In genomic region chr3:24367681-24368264, GRCh38 we compare ENCODE assay signal across 16 cellular contexts.
"Had no signal": no experiment of that assay in that cellular context is flagged by ENCODE, and none has a peak within 500 bp of the region (broad histone marks: within the 10 kb centered on the region; RNA-seq: fewer than 3 reads in every experiment).

No MANE protein-coding gene starts in this region.

- H3K27ac ChIP-seq: foreskin keratinocyte, heart right ventricle, left ventricle myocardium inferior, upper lobe of left lung had no signal

- H3K9me3 Mint-ChIP-seq: activated CD4-positive, alpha-beta memory T cell treated with anti-CD3 and anti-CD28 coated beads for 36 hours; activated T-cell treated with anti-CD3 and anti-CD28 coated beads, Interleukin-2, amount 50 U/mL, for 4 hours had no signal

- ATAC-seq: activated T-cell treated with anti-CD3 and anti-CD28 coated beads, Interleukin-2, amount 50 U/mL, for 4 hours; esophagus mucosa; foreskin keratinocyte; heart right ventricle; right cardiac atrium; stimulated activated naive B cell treated with anti-CD40 and anti-IgM and Interleukin-4, amounts not matched to agents 10 μg/mL and 1 μg/mL and 100 μg/mL, for 72 hours had no signal

- H3K27ac Mint-ChIP-seq: activated CD4-positive, alpha-beta memory T cell treated with anti-CD3 and anti-CD28 coated beads for 36 hours; activated naive CD8-positive, alpha-beta T cell; stimulated activated naive B cell treated with anti-CD40 and anti-IgM and Interleukin-4, amounts not matched to agents 10 μg/mL and 1 μg/mL and 100 μg/mL, for 72 hours had no signal

- H3K36me3 Mint-ChIP-seq: activated CD4-positive, alpha-beta memory T cell treated with anti-CD3 and anti-CD28 coated beads for 36 hours; activated naive CD8-positive, alpha-beta T cell; stimulated activated naive B cell treated with anti-CD40 and anti-IgM and Interleukin-4, amounts not matched to agents 10 μg/mL and 1 μg/mL and 100 μg/mL, for 72 hours had no signal

- H3K27me3 Mint-ChIP-seq: activated CD4-positive, alpha-beta memory T cell treated with anti-CD3 and anti-CD28 coated beads for 36 hours; activated naive CD8-positive, alpha-beta T cell; stimulated activated naive B cell treated with anti-CD40 and anti-IgM and Interleukin-4, amounts not matched to agents 10 μg/mL and 1 μg/mL and 100 μg/mL, for 72 hours had no signal

- H3K4me3 ChIP-seq: heart right ventricle, left ventricle myocardium inferior, upper lobe of left lung had no signal

- DNase-seq: activated CD4-positive, alpha-beta memory T cell treated with anti-CD3 and anti-CD28 coated beads for 36 hours; activated CD4-positive, CD25-positive, alpha-beta regulatory T cell treated with anti-CD3 and anti-CD28 coated beads, Interleukin-2, amount 50 U/mL, for 72 hours; activated gamma-delta T cell; activated T-cell treated with anti-CD3 and anti-CD28 coated beads, Interleukin-2, amount 50 U/mL, for 4 hours; aorta; foreskin keratinocyte; heart right ventricle; left ventricle myocardium inferior; mesendoderm; right cardiac atrium; stimulated activated CD4-positive, alpha-beta T cell treated with anti-CD3 and anti-CD28 coated beads, Interleukin-2, amount 100 ng/mL, for 24 hours; stimulated activated naive B cell treated with anti-CD40 and anti-IgM and Interleukin-4, amounts not matched to agents 10 μg/mL and 1 μg/mL and 100 μg/mL, for 72 hours; substantia nigra; upper lobe of left lung had no signal

- H3K27me3 ChIP-seq: foreskin keratinocyte, heart right ventricle, upper lobe of left lung had no signal

- H3K36me3 ChIP-seq: heart right ventricle, left ventricle myocardium inferior, upper lobe of left lung had no signal

- H3K4me3 Mint-ChIP-seq: activated CD4-positive, alpha-beta memory T cell treated with anti-CD3 and anti-CD28 coated beads for 36 hours; activated naive CD8-positive, alpha-beta T cell; activated T-cell treated with anti-CD3 and anti-CD28 coated beads, Interleukin-2, amount 50 U/mL, for 4 hours; stimulated activated naive B cell treated with anti-CD40 and anti-IgM and Interleukin-4, amounts not matched to agents 10 μg/mL and 1 μg/mL and 100 μg/mL, for 72 hours had no signal

- H3K9me3 ChIP-seq: heart right ventricle, left ventricle myocardium inferior, upper lobe of left lung had no signal
